In the genomic region with DNA sequence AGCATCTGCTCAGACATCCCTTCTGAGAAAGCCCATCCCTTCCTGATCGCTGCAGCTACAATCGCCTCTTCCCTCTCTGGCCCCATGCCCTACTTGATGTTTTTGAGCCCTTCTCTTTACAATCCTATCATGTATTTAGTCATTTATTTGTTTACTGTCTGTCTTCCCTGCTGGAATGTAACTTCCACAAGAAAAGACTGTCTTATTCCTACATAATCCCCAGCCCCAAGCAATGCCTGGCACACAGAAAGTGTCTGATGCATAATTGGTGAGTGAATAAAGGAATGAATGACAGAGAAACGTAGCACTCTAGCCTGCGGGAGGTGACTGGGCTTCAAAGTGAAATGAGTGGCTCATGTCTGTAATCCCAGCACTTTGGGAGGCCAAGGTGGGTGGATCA, we compare ENCODE assay signal across 2 cellular contexts.
TF ChIP-seq lines count a peak whose summit lies in the region.

No MANE protein-coding gene starts in this region.

TF ChIP-seq in A549, 52 proteins besides CTCF, POLR2A, EP300 and RAD21 (continued from another document):
- TF ChIP-seq, protein P1, sequence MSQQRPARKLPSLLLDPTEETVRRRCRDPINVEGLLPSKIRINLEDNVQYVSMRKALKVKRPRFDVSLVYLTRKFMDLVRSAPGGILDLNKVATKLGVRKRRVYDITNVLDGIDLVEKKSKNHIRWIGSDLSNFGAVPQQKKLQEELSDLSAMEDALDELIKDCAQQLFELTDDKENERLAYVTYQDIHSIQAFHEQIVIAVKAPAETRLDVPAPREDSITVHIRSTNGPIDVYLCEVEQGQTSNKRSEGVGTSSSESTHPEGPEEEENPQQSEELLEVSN (IDR thresholded peaks at IDR 0.05; ENCODE audit: borderline replicate concordance, low read depth), result no peak
- TF ChIP-seq CEBPB (IDR thresholded peaks at IDR 0.05) (peak in 1 of 2 experiments; percentile 62; a peak in 1 of 4 replicates), NPAS2 (CRISPR knock-in tag; IDR thresholded peaks at IDR 0.05; ENCODE audit: borderline replicate concordance) (no peak), CBX8 (IDR thresholded peaks at IDR 0.05) (no peak), HEYL (CRISPR knock-in tag; IDR thresholded peaks at IDR 0.05) (no peak), JUNB (IDR thresholded peaks at IDR 0.05) (peak; percentile 78), EHF (CRISPR knock-in tag; IDR thresholded peaks at IDR 0.05) (no peak), FOSL2 (IDR thresholded peaks at IDR 0.05) (peak; percentile 53), FOSL2 (CRISPR knock-in tag; IDR thresholded peaks at IDR 0.05) (peak; percentile 86), JUN (IDR thresholded peaks at IDR 0.05) (peak; percentile 60 to 64; a peak in 3 of 5 replicates)
- TF ChIP-seq, protein P2, sequence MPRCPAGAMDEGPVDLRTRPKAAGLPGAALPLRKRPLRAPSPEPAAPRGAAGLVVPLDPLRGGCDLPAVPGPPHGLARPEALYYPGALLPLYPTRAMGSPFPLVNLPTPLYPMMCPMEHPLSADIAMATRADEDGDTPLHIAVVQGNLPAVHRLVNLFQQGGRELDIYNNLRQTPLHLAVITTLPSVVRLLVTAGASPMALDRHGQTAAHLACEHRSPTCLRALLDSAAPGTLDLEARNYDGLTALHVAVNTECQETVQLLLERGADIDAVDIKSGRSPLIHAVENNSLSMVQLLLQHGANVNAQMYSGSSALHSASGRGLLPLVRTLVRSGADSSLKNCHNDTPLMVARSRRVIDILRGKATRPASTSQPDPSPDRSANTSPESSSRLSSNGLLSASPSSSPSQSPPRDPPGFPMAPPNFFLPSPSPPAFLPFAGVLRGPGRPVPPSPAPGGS (IDR thresholded peaks at IDR 0.05), result 0 out of 3 replicates have a peak, but pooled peaks have one; percentile 55

TF ChIP-seq in WTC11, 78 proteins besides CTCF, POLR2A, EP300 and RAD21 (continued from another document):
- TF ChIP-seq, protein P3, sequence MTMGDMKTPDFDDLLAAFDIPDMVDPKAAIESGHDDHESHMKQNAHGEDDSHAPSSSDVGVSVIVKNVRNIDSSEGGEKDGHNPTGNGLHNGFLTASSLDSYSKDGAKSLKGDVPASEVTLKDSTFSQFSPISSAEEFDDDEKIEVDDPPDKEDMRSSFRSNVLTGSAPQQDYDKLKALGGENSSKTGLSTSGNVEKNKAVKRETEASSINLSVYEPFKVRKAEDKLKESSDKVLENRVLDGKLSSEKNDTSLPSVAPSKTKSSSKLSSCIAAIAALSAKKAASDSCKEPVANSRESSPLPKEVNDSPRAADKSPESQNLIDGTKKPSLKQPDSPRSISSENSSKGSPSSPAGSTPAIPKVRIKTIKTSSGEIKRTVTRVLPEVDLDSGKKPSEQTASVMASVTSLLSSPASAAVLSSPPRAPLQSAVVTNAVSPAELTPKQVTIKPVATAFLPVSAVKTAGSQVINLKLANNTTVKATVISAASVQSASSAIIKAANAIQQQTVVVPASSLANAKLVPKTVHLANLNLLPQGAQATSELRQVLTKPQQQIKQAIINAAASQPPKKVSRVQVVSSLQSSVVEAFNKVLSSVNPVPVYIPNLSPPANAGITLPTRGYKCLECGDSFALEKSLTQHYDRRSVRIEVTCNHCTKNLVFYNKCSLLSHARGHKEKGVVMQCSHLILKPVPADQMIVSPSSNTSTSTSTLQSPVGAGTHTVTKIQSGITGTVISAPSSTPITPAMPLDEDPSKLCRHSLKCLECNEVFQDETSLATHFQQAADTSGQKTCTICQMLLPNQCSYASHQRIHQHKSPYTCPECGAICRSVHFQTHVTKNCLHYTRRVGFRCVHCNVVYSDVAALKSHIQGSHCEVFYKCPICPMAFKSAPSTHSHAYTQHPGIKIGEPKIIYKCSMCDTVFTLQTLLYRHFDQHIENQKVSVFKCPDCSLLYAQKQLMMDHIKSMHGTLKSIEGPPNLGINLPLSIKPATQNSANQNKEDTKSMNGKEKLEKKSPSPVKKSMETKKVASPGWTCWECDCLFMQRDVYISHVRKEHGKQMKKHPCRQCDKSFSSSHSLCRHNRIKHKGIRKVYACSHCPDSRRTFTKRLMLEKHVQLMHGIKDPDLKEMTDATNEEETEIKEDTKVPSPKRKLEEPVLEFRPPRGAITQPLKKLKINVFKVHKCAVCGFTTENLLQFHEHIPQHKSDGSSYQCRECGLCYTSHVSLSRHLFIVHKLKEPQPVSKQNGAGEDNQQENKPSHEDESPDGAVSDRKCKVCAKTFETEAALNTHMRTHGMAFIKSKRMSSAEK (CRISPR knock-in tag; IDR thresholded peaks at IDR 0.05; ENCODE audit: borderline replicate concordance), result no peak
- TF ChIP-seq NR3C1 (CRISPR knock-in tag; conservative IDR thresholded peaks at IDR 0.05; ENCODE audit: low read depth) (no peak), EMX1 (CRISPR knock-in tag; IDR thresholded peaks at IDR 0.05) (no peak), ZNF138 (CRISPR knock-in tag; conservative IDR thresholded peaks at IDR 0.05) (no peak), PRDM15 (CRISPR knock-in tag; IDR thresholded peaks at IDR 0.05) (no peak), AFF4 (CRISPR knock-in tag; IDR thresholded peaks at IDR 0.05; ENCODE audit: borderline replicate concordance) (no peak), ZNF416 (CRISPR knock-in tag; IDR thresholded peaks at IDR 0.05) (no peak)
